In genomic region chr10:19133992-19134391, GRCh38 we compare ENCODE assay signal across 38 cellular contexts.
"Had no signal": no experiment of that assay in that cellular context is flagged by ENCODE, and none has a peak within 500 bp of the region (broad histone marks: within the 10 kb centered on the region; RNA-seq: fewer than 3 reads in every experiment).

No MANE protein-coding gene starts in this region.

- H3K9me3 Mint-ChIP-seq: activated naive CD4-positive, alpha-beta T cell treated with anti-CD3 and anti-CD28 coated beads, Interleukin-2, amount 50 U/mL, for 24 hours; brain had no signal

- H3K27ac Mint-ChIP-seq: activated CD4-positive, alpha-beta memory T cell treated with anti-CD3 and anti-CD28 coated beads, Interleukin-2, amount 10 ng/mL, durations not matched to agents 7 days and 5 days; activated CD4-positive, alpha-beta T cell treated with anti-CD3 and anti-CD28 coated beads for 36 hours; activated CD4-positive, alpha-beta T cell treated with anti-CD3 and anti-CD28 coated beads, Interleukin-2, amount 10 ng/mL, durations not matched to agents 7 days and 5 days; activated CD8-positive, alpha-beta memory T cell treated with anti-CD3 and anti-CD28 coated beads, Interleukin-2, amount 10 ng/mL, durations not matched to agents 7 days and 5 days; activated CD8-positive, alpha-beta T cell treated with anti-CD3 and anti-CD28 coated beads, Interleukin-2, amount 10 ng/mL, durations not matched to agents 7 days and 5 days; activated naive CD4-positive, alpha-beta T cell treated with anti-CD3 and anti-CD28 coated beads, Interleukin-2, amount 10 ng/mL, durations not matched to agents 7 days and 5 days; activated naive CD4-positive, alpha-beta T cell treated with anti-CD3 and anti-CD28 coated beads, Interleukin-2, amount 50 U/mL, for 24 hours; activated naive CD8-positive, alpha-beta T cell; activated naive CD8-positive, alpha-beta T cell treated with anti-CD3 and anti-CD28 coated beads, Interleukin-2, amount 10 ng/mL, durations not matched to agents 7 days and 5 days; activated naive CD8-positive, alpha-beta T cell treated with anti-CD3 and anti-CD28 coated beads, Interleukin-2, amount 50 U/mL, for 24 hours; activated T-cell treated with anti-CD3 and anti-CD28 coated beads, Interleukin-2, amount 50 U/mL, for 24 hours; activated T-helper 2 cell treated with anti-CD3 and anti-CD28 coated beads, Interferon-gamma antibody, Interleukin-2, Interleukin-4, amounts not matched to agents 10 μg/mL and 5 μg/mL and 100 μg/mL, durations not matched to agents 14 hours and 24 hours and 36 hours; brain; T-helper 1 cell treated with Interleukin-12 subunit alpha and Interleukin-12 subunit beta and Interleukin-4 antibody, amounts not matched to agents 30 μg/mL and 1 μg/mL, for 36 hours; T-helper 2 cell treated with Interferon-gamma antibody and Interleukin-4, amounts not matched to agents 5 μg/mL and 100 μg/mL, for 36 hours had no signal

- FAIRE-seq: bronchial epithelial cell, TTC549 had no signal

- H3K4me1 ChIP-seq: ascending aorta had no signal

- H3K4me3 Mint-ChIP-seq: activated CD4-positive, alpha-beta memory T cell treated with anti-CD3 and anti-CD28 coated beads, Interleukin-2, amount 10 ng/mL, durations not matched to agents 7 days and 5 days; activated CD4-positive, alpha-beta T cell treated with anti-CD3 and anti-CD28 coated beads for 36 hours; activated CD4-positive, alpha-beta T cell treated with anti-CD3 and anti-CD28 coated beads, Interleukin-2, amount 10 ng/mL, durations not matched to agents 7 days and 5 days; activated CD8-positive, alpha-beta memory T cell treated with anti-CD3 and anti-CD28 coated beads, Interleukin-2, amount 10 ng/mL, durations not matched to agents 7 days and 5 days; activated CD8-positive, alpha-beta T cell treated with anti-CD3 and anti-CD28 coated beads, Interleukin-2, amount 10 ng/mL, durations not matched to agents 7 days and 5 days; activated naive CD4-positive, alpha-beta T cell treated with anti-CD3 and anti-CD28 coated beads, Interleukin-2, amount 10 ng/mL, durations not matched to agents 7 days and 5 days; activated naive CD4-positive, alpha-beta T cell treated with anti-CD3 and anti-CD28 coated beads, Interleukin-2, amount 50 U/mL, for 24 hours; activated naive CD8-positive, alpha-beta T cell; activated naive CD8-positive, alpha-beta T cell treated with anti-CD3 and anti-CD28 coated beads, Interleukin-2, amount 10 ng/mL, durations not matched to agents 7 days and 5 days; activated naive CD8-positive, alpha-beta T cell treated with anti-CD3 and anti-CD28 coated beads, Interleukin-2, amount 50 U/mL, for 24 hours; activated T-cell treated with anti-CD3 and anti-CD28 coated beads, Interleukin-2, amount 50 U/mL, for 24 hours; brain; central memory CD8-positive, alpha-beta T cell; T-helper 1 cell treated with Interleukin-12 subunit alpha and Interleukin-12 subunit beta and Interleukin-4 antibody, amounts not matched to agents 30 μg/mL and 1 μg/mL, for 36 hours; T-helper 2 cell treated with Interferon-gamma antibody and Interleukin-4, amounts not matched to agents 5 μg/mL and 100 μg/mL, for 36 hours had no signal

- DNase-seq: activated CD4-positive, alpha-beta memory T cell treated with anti-CD3 and anti-CD28 coated beads, Interleukin-2, amount 10 ng/mL, durations not matched to agents 7 days and 5 days; activated CD4-positive, alpha-beta T cell treated with anti-CD3 and anti-CD28 coated beads for 1 hour; activated CD4-positive, alpha-beta T cell treated with anti-CD3 and anti-CD28 coated beads for 36 hours; activated CD4-positive, alpha-beta T cell treated with anti-CD3 and anti-CD28 coated beads for 48 hours; activated CD4-positive, alpha-beta T cell treated with anti-CD3 and anti-CD28 coated beads, Interleukin-2, amount 10 ng/mL, durations not matched to agents 7 days and 5 days; activated CD4-positive, alpha-beta T cell treated with anti-CD3 and anti-CD28 coated beads, Interleukin-2, amount 50 U/mL, for 48 hours; activated CD4-positive, CD25-positive, alpha-beta regulatory T cell; activated CD8-positive, alpha-beta memory T cell treated with anti-CD3 and anti-CD28 coated beads for 24 hours; activated CD8-positive, alpha-beta memory T cell treated with anti-CD3 and anti-CD28 coated beads, Interleukin-2, amount 10 ng/mL, durations not matched to agents 7 days and 5 days; activated CD8-positive, alpha-beta memory T cell treated with anti-CD3 and anti-CD28 coated beads, Interleukin-2, amount 50 U/mL, for 48 hours; activated CD8-positive, alpha-beta T cell treated with anti-CD3 and anti-CD28 coated beads, Interleukin-2, amount 10 ng/mL, durations not matched to agents 7 days and 5 days; activated effector memory CD4-positive, alpha-beta T cell treated with Interleukin-2 at 50 U/mL for 16 hours; activated gamma-delta T cell; activated naive CD4-positive, alpha-beta T cell treated with anti-CD3 and anti-CD28 coated beads, Interleukin-2, amount 10 ng/mL, durations not matched to agents 7 days and 5 days; activated naive CD4-positive, alpha-beta T cell treated with Interleukin-2 at 50 U/mL for 16 hours; activated naive CD8-positive, alpha-beta T cell treated with anti-CD3 and anti-CD28 coated beads, Interleukin-2, amount 10 ng/mL, durations not matched to agents 7 days and 5 days; activated naive CD8-positive, alpha-beta T cell treated with anti-CD3 and anti-CD28 coated beads, Interleukin-2, amount 50 U/mL, for 24 hours; activated T-cell treated with anti-CD3 and anti-CD28 coated beads, Interleukin-2, amount 50 U/mL, for 24 hours; activated T-cell treated with anti-CD3 and anti-CD28 coated beads, Interleukin-2, amount 50 U/mL, for 48 hours; amygdala; anterior cingulate cortex; caudate nucleus; cerebellar nuclear complex; T-helper 2 cell; T-helper 9 cell had no signal

- H3K36me3 ChIP-seq: ascending aorta, cardiac muscle cell had no signal

- ATAC-seq: activated CD4-positive, alpha-beta T cell treated with anti-CD3 and anti-CD28 coated beads for 36 hours; activated CD4-positive, CD25-positive, alpha-beta regulatory T cell treated with anti-CD3 and anti-CD28 coated beads, Interleukin-2, amount 50 U/mL, for 24 hours; activated CD8-positive, alpha-beta memory T cell treated with anti-CD3 and anti-CD28 coated beads, Interleukin-2, amount 10 ng/mL, durations not matched to agents 7 days and 5 days; activated CD8-positive, alpha-beta T cell treated with anti-CD3 and anti-CD28 coated beads, Interleukin-2, amount 10 ng/mL, durations not matched to agents 7 days and 5 days; activated naive CD8-positive, alpha-beta T cell treated with anti-CD3 and anti-CD28 coated beads, Interleukin-2, amount 50 U/mL, for 24 hours had no signal

- H3K27me3 Mint-ChIP-seq: activated CD4-positive, alpha-beta memory T cell treated with anti-CD3 and anti-CD28 coated beads, Interleukin-2, amount 10 ng/mL, durations not matched to agents 7 days and 5 days; activated CD4-positive, alpha-beta T cell treated with anti-CD3 and anti-CD28 coated beads for 36 hours; activated CD4-positive, alpha-beta T cell treated with anti-CD3 and anti-CD28 coated beads, Interleukin-2, amount 10 ng/mL, durations not matched to agents 7 days and 5 days; activated CD8-positive, alpha-beta memory T cell treated with anti-CD3 and anti-CD28 coated beads, Interleukin-2, amount 10 ng/mL, durations not matched to agents 7 days and 5 days; activated naive CD4-positive, alpha-beta T cell treated with anti-CD3 and anti-CD28 coated beads, Interleukin-2, amount 10 ng/mL, durations not matched to agents 7 days and 5 days; activated naive CD4-positive, alpha-beta T cell treated with anti-CD3 and anti-CD28 coated beads, Interleukin-2, amount 50 U/mL, for 24 hours; activated naive CD8-positive, alpha-beta T cell; activated naive CD8-positive, alpha-beta T cell treated with anti-CD3 and anti-CD28 coated beads, Interleukin-2, amount 10 ng/mL, durations not matched to agents 7 days and 5 days; activated naive CD8-positive, alpha-beta T cell treated with anti-CD3 and anti-CD28 coated beads, Interleukin-2, amount 50 U/mL, for 24 hours; activated T-cell treated with anti-CD3 and anti-CD28 coated beads, Interleukin-2, amount 50 U/mL, for 24 hours; brain; central memory CD8-positive, alpha-beta T cell had no signal

- H3K27ac ChIP-seq: ascending aorta, cardiac muscle cell, VCaP had no signal

- H3K9me3 ChIP-seq: ascending aorta had no signal

- H3K36me3 Mint-ChIP-seq: activated CD8-positive, alpha-beta memory T cell treated with anti-CD3 and anti-CD28 coated beads, Interleukin-2, amount 10 ng/mL, durations not matched to agents 7 days and 5 days; activated naive CD4-positive, alpha-beta T cell treated with anti-CD3 and anti-CD28 coated beads, Interleukin-2, amount 10 ng/mL, durations not matched to agents 7 days and 5 days; activated naive CD4-positive, alpha-beta T cell treated with anti-CD3 and anti-CD28 coated beads, Interleukin-2, amount 50 U/mL, for 24 hours; activated naive CD8-positive, alpha-beta T cell; activated naive CD8-positive, alpha-beta T cell treated with anti-CD3 and anti-CD28 coated beads, Interleukin-2, amount 10 ng/mL, durations not matched to agents 7 days and 5 days; brain had no signal

- H3K4me1 Mint-ChIP-seq: activated CD4-positive, alpha-beta memory T cell treated with anti-CD3 and anti-CD28 coated beads, Interleukin-2, amount 10 ng/mL, durations not matched to agents 7 days and 5 days; activated CD4-positive, alpha-beta T cell treated with anti-CD3 and anti-CD28 coated beads for 36 hours; activated CD4-positive, alpha-beta T cell treated with anti-CD3 and anti-CD28 coated beads, Interleukin-2, amount 10 ng/mL, durations not matched to agents 7 days and 5 days; activated CD8-positive, alpha-beta memory T cell treated with anti-CD3 and anti-CD28 coated beads, Interleukin-2, amount 10 ng/mL, durations not matched to agents 7 days and 5 days; activated naive CD4-positive, alpha-beta T cell treated with anti-CD3 and anti-CD28 coated beads, Interleukin-2, amount 10 ng/mL, durations not matched to agents 7 days and 5 days; activated naive CD4-positive, alpha-beta T cell treated with anti-CD3 and anti-CD28 coated beads, Interleukin-2, amount 50 U/mL, for 24 hours; activated naive CD8-positive, alpha-beta T cell treated with anti-CD3 and anti-CD28 coated beads, Interleukin-2, amount 10 ng/mL, durations not matched to agents 7 days and 5 days; activated naive CD8-positive, alpha-beta T cell treated with anti-CD3 and anti-CD28 coated beads, Interleukin-2, amount 50 U/mL, for 24 hours; brain; central memory CD8-positive, alpha-beta T cell had no signal

- H3K27me3 ChIP-seq: ascending aorta, cardiac muscle cell had no signal

- H3K4me3 ChIP-seq: ascending aorta, cardiac muscle cell had no signal
